In genomic region chrX:20712811-20713210, GRCh38 we compare ENCODE assay signal across 25 cellular contexts.
"Had no signal": no experiment of that assay in that cellular context is flagged by ENCODE, and none has a peak within 500 bp of the region (broad histone marks: within the 10 kb centered on the region; RNA-seq: fewer than 3 reads in every experiment).

No MANE protein-coding gene starts in this region.

- H3K4me3 Mint-ChIP-seq: activated B cell treated with CpG ODN at 0.5 μM for 24 hours; activated CD4-positive, alpha-beta T cell treated with anti-CD3 and anti-CD28 coated beads for 36 hours; activated naive CD8-positive, alpha-beta T cell treated with anti-CD3 and anti-CD28 coated beads for 36 hours; activated T-cell treated with anti-CD3 and anti-CD28 coated beads, Interleukin-2, amount 50 U/mL, for 24 hours; activated T-helper 17 cell treated with anti-CD3 and anti-CD28 coated beads, Interleukin-2, amount 50 U/mL, for 72 hours; central memory CD8-positive, alpha-beta T cell; nephron progenitor cell; stimulated activated memory B cell treated with anti-CD40 and anti-IgM and Interleukin-4, amounts not matched to agents 10 μg/mL and 1 μg/mL and 100 μg/mL, for 72 hours; type B pancreatic cell had no signal

- H3K36me3 ChIP-seq: breast epithelium, esophagus squamous epithelium, gastroesophageal sphincter, right lobe of liver, vagina had no signal

- H3K27me3 ChIP-seq: esophagus squamous epithelium, gastroesophageal sphincter, right lobe of liver, testis, vagina had no signal

- H3K27me3 Mint-ChIP-seq: activated B cell treated with CpG ODN at 0.5 μM for 24 hours; activated naive CD8-positive, alpha-beta T cell treated with anti-CD3 and anti-CD28 coated beads for 36 hours; central memory CD8-positive, alpha-beta T cell; stimulated activated memory B cell treated with anti-CD40 and anti-IgM and Interleukin-4, amounts not matched to agents 10 μg/mL and 1 μg/mL and 100 μg/mL, for 72 hours; type B pancreatic cell had no signal

- H3K36me3 Mint-ChIP-seq: activated naive CD8-positive, alpha-beta T cell treated with anti-CD3 and anti-CD28 coated beads for 36 hours; stimulated activated memory B cell treated with anti-CD40 and anti-IgM and Interleukin-4, amounts not matched to agents 10 μg/mL and 1 μg/mL and 100 μg/mL, for 72 hours; type B pancreatic cell had no signal

- ATAC-seq: activated CD4-positive, alpha-beta T cell treated with anti-CD3 and anti-CD28 coated beads for 36 hours; activated T-helper 17 cell treated with anti-CD3 and anti-CD28 coated beads, Interleukin-2, amount 50 U/mL, for 72 hours; gastroesophageal sphincter; mucosa of descending colon; stimulated activated memory B cell treated with anti-CD40 and anti-IgM and Interleukin-4, amounts not matched to agents 10 μg/mL and 1 μg/mL and 100 μg/mL, for 72 hours had no signal

- H3K9me3 Mint-ChIP-seq: activated T-cell treated with anti-CD3 and anti-CD28 coated beads, Interleukin-2, amount 50 U/mL, for 24 hours; central memory CD8-positive, alpha-beta T cell had no signal

- H3K9me3 ChIP-seq: breast epithelium, esophagus squamous epithelium, gastroesophageal sphincter, mucosa of descending colon, right lobe of liver, testis, vagina had no signal

- H3K4me1 ChIP-seq: breast epithelium, esophagus squamous epithelium, gastroesophageal sphincter, right lobe of liver, testis, vagina had no signal

- H3K27ac ChIP-seq: breast epithelium, coronary artery, esophagus squamous epithelium, gastroesophageal sphincter, right lobe of liver, skin epidermis, testis, vagina had no signal

- H3K4me3 ChIP-seq: breast epithelium, coronary artery, esophagus squamous epithelium, gastroesophageal sphincter, mucosa of descending colon, right lobe of liver, skin epidermis, testis, vagina had no signal

- DNase-seq: activated B cell treated with CpG ODN at 0.5 μM for 24 hours; activated CD4-positive, alpha-beta T cell treated with anti-CD3 and anti-CD28 coated beads for 36 hours; activated CD4-positive, alpha-beta T cell treated with anti-CD3 and anti-CD28 coated beads, Interleukin-2, amount 50 U/mL, for 4 hours; activated CD8-positive, alpha-beta memory T cell treated with anti-CD3 and anti-CD28 coated beads for 24 hours; activated CD8-positive, alpha-beta memory T cell treated with anti-CD3 and anti-CD28 coated beads, Interleukin-2, amount 50 U/mL, for 4 hours; activated naive CD4-positive, alpha-beta T cell treated with Interleukin-2 at 50 U/mL for 16 hours; activated naive CD8-positive, alpha-beta T cell treated with anti-CD3 and anti-CD28 coated beads for 36 hours; activated T-cell treated with anti-CD3 and anti-CD28 coated beads, Interleukin-2, amount 50 U/mL, for 24 hours; esophagus squamous epithelium; mesenchymal stem cell; mucosa of descending colon; nephron progenitor cell; right lobe of liver; stimulated activated CD4-positive, alpha-beta T cell treated with anti-CD3 and anti-CD28 coated beads, Interleukin-2, amount 100 ng/mL, for 24 hours; T1000; testis had no signal

- H3K4me1 Mint-ChIP-seq: activated B cell treated with CpG ODN at 0.5 μM for 24 hours; activated CD4-positive, alpha-beta T cell treated with anti-CD3 and anti-CD28 coated beads for 36 hours; activated naive CD8-positive, alpha-beta T cell treated with anti-CD3 and anti-CD28 coated beads for 36 hours; activated T-helper 17 cell treated with anti-CD3 and anti-CD28 coated beads, Interleukin-2, amount 50 U/mL, for 72 hours; central memory CD8-positive, alpha-beta T cell; nephron progenitor cell; stimulated activated memory B cell treated with anti-CD40 and anti-IgM and Interleukin-4, amounts not matched to agents 10 μg/mL and 1 μg/mL and 100 μg/mL, for 72 hours had no signal

- H3K27ac Mint-ChIP-seq: activated B cell treated with CpG ODN at 0.5 μM for 24 hours; activated CD4-positive, alpha-beta T cell treated with anti-CD3 and anti-CD28 coated beads for 36 hours; activated naive CD8-positive, alpha-beta T cell treated with anti-CD3 and anti-CD28 coated beads for 36 hours; activated T-cell treated with anti-CD3 and anti-CD28 coated beads, Interleukin-2, amount 50 U/mL, for 24 hours; activated T-helper 17 cell treated with anti-CD3 and anti-CD28 coated beads, Interleukin-2, amount 50 U/mL, for 72 hours; stimulated activated memory B cell treated with anti-CD40 and anti-IgM and Interleukin-4, amounts not matched to agents 10 μg/mL and 1 μg/mL and 100 μg/mL, for 72 hours; type B pancreatic cell had no signal
